ENCODE assay signal across 8 cellular contexts in genomic region chr2:162318280-162319222, GRCh38.
A peak's percentile ranks its signal among the peaks of the same experiment; 100 is the strongest.
DNase-seq lines count a peak whose midpoint lies in the region; ATAC-seq, FAIRE-seq and TF ChIP-seq lines count a peak whose summit lies in the region.

IFIH1 (minus strand) TSS chr2:162318684; CDS start chr2:162318307, 377 bp downstream.

- ATAC-seq in HG03442 (IDR thresholded peaks at IDR 0.05; ENCODE audit: unreplicated experiment) (peak; percentile 84), memory B cell (ENCODE audit: low read depth) (peak; percentile 92)
- ATAC-seq in effector memory CD8-positive, alpha-beta T cell (replicated peaks), result peak; percentile 88

- peaks cover 39 to 58% of the 10 kb centered on the region in 2 donors for H3K4me1 Mint-ChIP-seq in effector memory CD8-positive, alpha-beta T cell (ENCODE audit: low read depth in 2 of 2)
- peaks cover 44% of the 10 kb centered on the region for H3K4me1 Mint-ChIP-seq in memory B cell

- peak; percentile 96 for FAIRE-seq in GM19239 (lab: Jason Lieb, UNC)

- peak within 1 kb of the TSS; percentile 99 to 100 for H3K27ac Mint-ChIP-seq in effector memory CD8-positive, alpha-beta T cell
- H3K27ac Mint-ChIP-seq in memory B cell, result peak within 1 kb of the TSS; percentile 100

- peaks cover 19% of the 10 kb centered on the region for H3K36me3 Mint-ChIP-seq in effector memory CD8-positive, alpha-beta T cell (ENCODE audit: insufficient read depth)
- H3K36me3 Mint-ChIP-seq in memory B cell, result peaks cover 7% of the 10 kb centered on the region

- DNase-seq in GM19239 (ENCODE audit: insufficient read length, low spot score) (peak; percentile 71), NOMO-1 (lab: John Stamatoyannopoulos, UW; ENCODE audit: unreplicated experiment in 2 of 2) (peak; percentile 72 to 85), memory B cell (ENCODE audit: low spot score in 2 of 2) (peak; percentile 86 to 89)
- peak; percentile 50 to 63 for DNase-seq in activated CD8-positive, alpha-beta memory T cell treated with anti-CD3 and anti-CD28 coated beads for 4 hours (ENCODE audit: low read depth in 2 of 2)
- DNase-seq in effector memory CD8-positive, alpha-beta T cell, result peak; percentile 72 to 78 (median 72)
- peak; percentile 28 for DNase-seq in stimulated activated CD8-positive, alpha-beta memory T cell treated with anti-CD3 and anti-CD28 coated beads, Interleukin-12 subunit alpha, Interleukin-12 subunit beta, amount 100 ng/mL, for 24 hours (ENCODE audit: extremely low read depth)

- TF ChIP-seq CTCF in C4-2B (conservative IDR thresholded peaks at IDR 0.05), result peak; percentile 55

- peak within 1 kb of the TSS; percentile 73 for H3K27ac ChIP-seq in C4-2B

- no peaks in the 10 kb centered on the region for H3K9me3 Mint-ChIP-seq in effector memory CD8-positive, alpha-beta T cell
- H3K9me3 Mint-ChIP-seq in memory B cell, result no peaks in the 10 kb centered on the region

- peak within 1 kb of the TSS; percentile 89 to 96 for H3K4me3 Mint-ChIP-seq in effector memory CD8-positive, alpha-beta T cell
- H3K4me3 Mint-ChIP-seq in memory B cell, result peak within 1 kb of the TSS; percentile 96

- H3K27me3 Mint-ChIP-seq in effector memory CD8-positive, alpha-beta T cell, result no peaks in the 10 kb centered on the region
- no peaks in the 10 kb centered on the region for H3K27me3 Mint-ChIP-seq in memory B cell

Comparison
In these comparisons a context has a peak if more than half of its experiments do, and no peak if none do; other contexts are left out.
1. Peak in every context shown above with its lines: DNase-seq, ATAC-seq and H3K27ac ChIP-seq.
2. DNase-seq: peak in every context shown above with its lines; median percentile 88 in memory B cell; 78 in NOMO-1; 72 in effector memory CD8-positive, alpha-beta T cell; 71 in GM19239; 56 in activated CD8-positive, alpha-beta memory T cell treated with anti-CD3 and anti-CD28 coated beads for 4 hours; 28 in stimulated activated CD8-positive, alpha-beta memory T cell treated with anti-CD3 and anti-CD28 coated beads, Interleukin-12 subunit alpha, Interleukin-12 subunit beta, amount 100 ng/mL, for 24 hours.